Comparison of ENCODE assay signal across 14 cellular contexts in the genomic region with DNA sequence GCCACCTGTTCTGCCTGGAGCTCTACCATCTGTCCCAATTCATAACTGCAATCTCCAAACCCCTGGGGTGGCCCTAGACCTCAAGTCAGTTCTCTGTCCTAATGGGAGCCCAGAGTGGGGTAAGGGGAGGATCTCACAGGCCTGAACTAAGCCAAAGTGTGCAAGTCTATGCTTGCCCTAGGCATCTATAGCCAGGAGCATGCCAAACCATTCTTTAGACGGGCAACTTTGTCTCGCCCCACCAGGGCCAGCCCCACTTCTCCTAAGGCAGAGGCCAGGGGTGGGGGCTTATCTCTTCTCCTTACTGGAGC. TPM values are rescaled to one million over a fixed set of nuclear protein-coding genes. Genes with fewer than 3 reads are reported as not detected.
DNase-seq lines count a peak whose midpoint lies in the region; ATAC-seq and TF ChIP-seq lines count a peak whose summit lies in the region.
"Had no signal": no experiment of that assay in that cellular context is flagged by ENCODE, and none has a peak within 500 bp of the region (broad histone marks: within the 10 kb centered on the region; RNA-seq: fewer than 3 reads in every experiment).

No MANE protein-coding gene starts in this region.

- DNase-seq in CD4-positive, CD25-positive, alpha-beta regulatory T cell = no peak
- DNase-seq in chondrocyte (ENCODE audit: low spot score) = peak; percentile 24
- DNase-seq in esophagus muscularis mucosa (ENCODE audit: extremely low spot score) = no peak
- DNase-seq in HuH-7 (ENCODE audit: low spot score) = no peak
- no peak for DNase-seq in OCI-M1 (lab: John Stamatoyannopoulos, UW)
- no peak for DNase-seq in dedifferentiated amniotic fluid mesenchymal stem cell (ENCODE audit: extremely low spot score)

- H3K4me1 ChIP-seq in CD4-positive, CD25-positive, alpha-beta regulatory T cell (ENCODE audit: control insufficient read depth, insufficient read depth, low read length, poor library complexity, severe bottlenecking) = peaks cover 13% of the 10 kb centered on the region
- peaks cover 13 to 35% (median 26%) of the 10 kb centered on the region in 4 donors for H3K4me1 ChIP-seq in esophagus muscularis mucosa

- intact Hi-C loops in esophagus muscularis mucosa (cut with DNase I) = loop anchor here (1.0 to 10.0 kb wide), 2 partner anchors 197 to 583 kb away; no protein-coding TSS in a partner anchor

- no peak overlapping the region for H3K4me3 ChIP-seq in CD4-positive, CD25-positive, alpha-beta regulatory T cell (ENCODE audit: low read depth, low read length)
- H3K4me3 ChIP-seq in esophagus muscularis mucosa = no peak overlapping the region
- H3K4me3 ChIP-seq: heart right ventricle had no signal

- WGBS in esophagus muscularis mucosa = 52% methylated on average over 2 of the region's 2 CpGs

- no peak for TF ChIP-seq EP300 in esophagus muscularis mucosa (IDR thresholded peaks at IDR 0.05)

- peak overlapping the region in 2 of 3 donors; percentile 69 to 73 for H3K27ac Mint-ChIP-seq in CD4-positive, CD25-positive, alpha-beta regulatory T cell
- H3K27ac Mint-ChIP-seq in chondrocyte (ENCODE audit: unreplicated experiment) = no peak overlapping the region
- H3K27ac Mint-ChIP-seq: activated CD4-positive, alpha-beta memory T cell treated with anti-CD3 and anti-CD28 coated beads, Interleukin-2, amount 10 ng/mL, durations not matched to agents 7 days and 5 days; T-cell had no signal

- no peak overlapping the region for H3K27ac ChIP-seq in CD4-positive, CD25-positive, alpha-beta regulatory T cell (ENCODE audit: insufficient read depth, low read length, poor library complexity, severe bottlenecking)
- H3K27ac ChIP-seq in esophagus muscularis mucosa (replicated peaks in 1 of 4) = no peak overlapping the region
- H3K27ac ChIP-seq: heart right ventricle had no signal

- H3K9me3 Mint-ChIP-seq in CD4-positive, CD25-positive, alpha-beta regulatory T cell = no peaks in the 10 kb centered on the region
- no peaks in the 10 kb centered on the region for H3K9me3 Mint-ChIP-seq in chondrocyte (ENCODE audit: low read depth)
- H3K9me3 Mint-ChIP-seq: activated CD4-positive, alpha-beta memory T cell treated with anti-CD3 and anti-CD28 coated beads, Interleukin-2, amount 10 ng/mL, durations not matched to agents 7 days and 5 days; T-cell had no signal

- H3K4me3 Mint-ChIP-seq in CD4-positive, CD25-positive, alpha-beta regulatory T cell = peak overlapping the region in 1 of 4 donors; percentile 67
- H3K4me3 Mint-ChIP-seq in chondrocyte (ENCODE audit: unreplicated experiment) = no peak overlapping the region
- H3K4me3 Mint-ChIP-seq: activated CD4-positive, alpha-beta memory T cell treated with anti-CD3 and anti-CD28 coated beads, Interleukin-2, amount 10 ng/mL, durations not matched to agents 7 days and 5 days; T-cell had no signal

- H3K36me3 ChIP-seq in CD4-positive, CD25-positive, alpha-beta regulatory T cell (ENCODE audit: control insufficient read depth, insufficient read depth, low read length) = no peaks in the 10 kb centered on the region
- no peaks in the 10 kb centered on the region for H3K36me3 ChIP-seq in esophagus muscularis mucosa
- H3K36me3 ChIP-seq: heart right ventricle had no signal

- TF ChIP-seq CTCF in chondrocyte (IDR thresholded peaks at IDR 0.05) (peak; percentile 68), esophagus muscularis mucosa (IDR thresholded peaks at IDR 0.05) (no peak)

- H3K36me3 Mint-ChIP-seq in CD4-positive, CD25-positive, alpha-beta regulatory T cell = no peaks in the 10 kb centered on the region
- H3K36me3 Mint-ChIP-seq in chondrocyte (ENCODE audit: low read depth) = no peaks in the 10 kb centered on the region
- H3K36me3 Mint-ChIP-seq: T-cell had no signal

- H3K4me1 Mint-ChIP-seq in CD4-positive, CD25-positive, alpha-beta regulatory T cell = peaks cover 0 to 20% (median 12%) of the 10 kb centered on the region in 4 donors
- peaks cover 8% of the 10 kb centered on the region for H3K4me1 Mint-ChIP-seq in chondrocyte (ENCODE audit: low read depth)

- H3K9me3 ChIP-seq in CD4-positive, CD25-positive, alpha-beta regulatory T cell (ENCODE audit: control insufficient read depth in 2 of 2, low read length in 2 of 2) = no peaks in the 10 kb centered on the region
- no peaks in the 10 kb centered on the region for H3K9me3 ChIP-seq in esophagus muscularis mucosa
- H3K9me3 ChIP-seq: heart right ventricle had no signal

- TF ChIP-seq POLR2A in esophagus muscularis mucosa (IDR thresholded peaks at IDR 0.05; ENCODE audit: low read depth) = no peak

- peaks cover 56% of the 10 kb centered on the region for H3K27me3 Mint-ChIP-seq in CD4-positive, CD25-positive, alpha-beta regulatory T cell
- H3K27me3 Mint-ChIP-seq in chondrocyte (ENCODE audit: low read depth) = peaks cover 33% of the 10 kb centered on the region

- H3K27me3 ChIP-seq in CD4-positive, CD25-positive, alpha-beta regulatory T cell (ENCODE audit: control insufficient read depth, insufficient read depth, low read length) = peaks cover 24% of the 10 kb centered on the region
- H3K27me3 ChIP-seq in esophagus muscularis mucosa = peaks cover 0 to 18% (median 0%) of the 10 kb centered on the region in 4 donors

- peak in 1 of 2 donors; percentile 8 for ATAC-seq in CD4-positive, CD25-positive, alpha-beta regulatory T cell (ENCODE audit: low read depth in 2 of 2)
- peak; percentile 5 for ATAC-seq in GM21360 (IDR thresholded peaks at IDR 0.05; ENCODE audit: unreplicated experiment)
- ATAC-seq in HG03460 (IDR thresholded peaks at IDR 0.05; ENCODE audit: unreplicated experiment) = peak; percentile 16

RNA-seq across cellular contexts. Expression of a gene that starts 3.3 kb away (rescaled TPM):
- total RNA-seq in CD4-positive, CD25-positive, alpha-beta regulatory T cell = 5.5 TPM
- 1 to 10 TPM; 3.0 to 5.7 (median 4.5) TPM for polyA plus RNA-seq in CD4-positive, CD25-positive, alpha-beta regulatory T cell
- total RNA-seq in chondrocyte = not detected in 3 replicates
- 1 to 10 TPM; 1.6 to 2.6 (median 1.9) TPM for total RNA-seq in esophagus muscularis mucosa
- polyA plus RNA-seq: BJ had no signal

RNA-seq across cellular contexts. Expression of a gene that starts 52.3 kb away (rescaled TPM):
- not detected for total RNA-seq in CD4-positive, CD25-positive, alpha-beta regulatory T cell
- not detected for polyA plus RNA-seq in CD4-positive, CD25-positive, alpha-beta regulatory T cell
- total RNA-seq in chondrocyte (not detected in 3 replicates), esophagus muscularis mucosa (not detected)
- total RNA-seq: heart right ventricle, lower leg skin, occipital lobe, T-cell had no signal
- polyA plus RNA-seq: BJ, heart right ventricle had no signal
